ENCODE assay signal across 13 cellular contexts in the genomic region with DNA sequence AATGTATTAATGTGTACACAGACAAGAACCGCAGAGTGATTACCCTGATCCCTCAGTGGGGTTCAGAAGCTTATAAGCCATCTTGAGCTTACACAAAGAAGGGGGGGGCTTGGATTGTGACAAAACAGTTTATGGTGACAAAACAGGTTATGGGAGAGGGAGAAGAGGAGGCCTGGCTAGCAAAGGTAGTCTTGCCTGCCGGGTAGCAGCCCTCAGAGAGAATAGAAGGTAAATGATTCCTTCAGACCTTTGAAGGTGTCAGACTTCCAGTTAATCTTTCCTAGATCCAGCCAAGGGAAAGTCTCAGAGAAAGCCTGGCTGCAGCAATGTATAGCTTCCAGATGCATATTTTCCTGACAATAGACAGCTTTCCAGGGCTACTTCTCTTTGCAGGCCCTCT. TPM values are rescaled to one million over a fixed set of nuclear protein-coding genes. Genes with fewer than 3 reads are reported as not detected.
A peak's percentile ranks its signal among the peaks of the same experiment; 100 is the strongest.
DNase-seq lines count a peak whose midpoint lies in the region; ATAC-seq and TF ChIP-seq lines count a peak whose summit lies in the region.
"Had no signal": no experiment of that assay in that cellular context is flagged by ENCODE, and none has a peak within 500 bp of the region (broad histone marks: within the 10 kb centered on the region; RNA-seq: fewer than 3 reads in every experiment).

No MANE protein-coding gene starts in this region.

- no TSS peak for BruUV-seq in Caco-2 (replicated peaks; lab: Mats Ljungman, UMichigan)

- intact Hi-C loops in Caco-2 (cut with micrococcal nuclease; ENCODE audit: unreplicated experiment) (loop anchor here (1.0 to 2.0 kb wide), 2 partner anchors 44 to 71 kb away; partner anchors contain the start of gene RAPH1), gastrocnemius medialis (cut with DNase I; ENCODE audit: low total_unique reads) (no loop called here)

- no peak for DNase-seq in Caco-2
- DNase-seq in HT-29 (ENCODE audit: low spot score) = peak; percentile 69
- DNase-seq in gastrocnemius medialis = no peak
- DNase-seq in activated gamma-delta T cell treated with Interleukin-2 at 50 U/mL for 16 hours = no peak
- DNase-seq in ureter (ENCODE audit: low spot score) = no peak
- DNase-seq in activated gamma-delta T cell (lab: John Stamatoyannopoulos, UW) = no peak
- DNase-seq: CD8-positive, alpha-beta memory T cell; effector CD8-positive, alpha-beta T cell; heart left ventricle; T-helper 9 cell had no signal

- H3K4me1 ChIP-seq in Caco-2 (peaks cover 35% of the 10 kb centered on the region), esophagus (ENCODE audit: control insufficient read depth in 2 of 2, insufficient read depth in 2 of 2, low read length in 1 of 2) (peaks cover 0 to 3% of the 10 kb centered on the region in 2 donors), gastrocnemius medialis (peaks cover 19 to 31% of the 10 kb centered on the region in 2 donors)

- H3K4me3 Mint-ChIP-seq in Caco-2 (ENCODE audit: unreplicated experiment) = peak overlapping the region; percentile 4
- H3K4me3 Mint-ChIP-seq: CD8-positive, alpha-beta memory T cell; IgD-negative memory B cell had no signal

- H3K27me3 Mint-ChIP-seq in Caco-2 (ENCODE audit: insufficient read depth, unreplicated experiment) = no peaks in the 10 kb centered on the region

- TF ChIP-seq POLR2A in gastrocnemius medialis (IDR thresholded peaks at IDR 0.05) = no peak

- POLR2A ChIA-PET in Caco-2 (lab: Charles Lee) = no interaction called here

- H3K9me3 ChIP-seq in Caco-2 (no peaks in the 10 kb centered on the region), esophagus (ENCODE audit: control insufficient read depth in 2 of 2, insufficient read depth in 1 of 2, low read depth in 1 of 2, low read length in 1 of 2) (no peaks in the 10 kb centered on the region), gastrocnemius medialis (no peaks in the 10 kb centered on the region)
- H3K9me3 ChIP-seq: heart left ventricle had no signal

- WGBS in esophagus, 2 donors = 48 to 49% methylated on average over 2 of the region's 2 CpGs

- H3K36me3 Mint-ChIP-seq in Caco-2 (ENCODE audit: insufficient read depth, unreplicated experiment) = peaks cover 8% of the 10 kb centered on the region
- H3K36me3 Mint-ChIP-seq: CD8-positive, alpha-beta memory T cell; IgD-negative memory B cell had no signal

- TF ChIP-seq CTCF in Caco-2 (IDR thresholded peaks at IDR 0.05; ENCODE audit: insufficient read depth in 1 of 2, low read depth in 1 of 2, low read length in 1 of 2, severe bottlenecking in 1 of 2, unreplicated experiment in 1 of 2) = no peak
- no peak for TF ChIP-seq CTCF in gastrocnemius medialis (IDR thresholded peaks at IDR 0.05 in 4 of 5, conservative IDR thresholded peaks at IDR 0.05 in 1 of 5)

- peak overlapping the region; percentile 82 to 87 for H3K27ac ChIP-seq in esophagus (ENCODE audit: low read depth in 2 of 2, low read length in 1 of 2)
- H3K27ac ChIP-seq in gastrocnemius medialis = peak overlapping the region in 3 of 4 donors; percentile 60 to 67 (median 65)

- CTCF ChIA-PET in Caco-2 (lab: Charles Lee) = no interaction called here

- peak overlapping the region; percentile 88 for H3K27ac Mint-ChIP-seq in Caco-2 (ENCODE audit: unreplicated experiment)
- H3K27ac Mint-ChIP-seq: IgD-negative memory B cell had no signal

- in situ Hi-C loops in gastrocnemius medialis (cut with MboI; ENCODE audit: low sequenced_read_pairs in 4 of 4) = no loop called here

- no peaks in the 10 kb centered on the region for H3K36me3 ChIP-seq in Caco-2 (ENCODE audit: control insufficient read depth, insufficient read depth, low read length)
- no peaks in the 10 kb centered on the region for H3K36me3 ChIP-seq in esophagus (ENCODE audit: control insufficient read depth in 2 of 2, insufficient read depth in 2 of 2, low read length in 1 of 2)
- no peaks in the 10 kb centered on the region for H3K36me3 ChIP-seq in gastrocnemius medialis
- H3K36me3 ChIP-seq: heart left ventricle had no signal

- ATAC-seq in gastrocnemius medialis = no peak
- no peak for ATAC-seq in GM19452 (IDR thresholded peaks at IDR 0.05; ENCODE audit: unreplicated experiment)

- H3K4me1 Mint-ChIP-seq in Caco-2 (ENCODE audit: low read depth, unreplicated experiment) = peaks cover 22% of the 10 kb centered on the region
- H3K4me1 Mint-ChIP-seq: IgD-negative memory B cell had no signal

- no peak overlapping the region for H3K4me3 ChIP-seq in Caco-2 (ENCODE audit: low read depth, low read length)
- no peak overlapping the region for H3K4me3 ChIP-seq in esophagus (ENCODE audit: low read depth in 1 of 2, low read length in 2 of 2)
- no peak overlapping the region for H3K4me3 ChIP-seq in gastrocnemius medialis
- H3K4me3 ChIP-seq: heart left ventricle had no signal

- H3K9me3 Mint-ChIP-seq in Caco-2 (ENCODE audit: unreplicated experiment) = no peaks in the 10 kb centered on the region
- H3K9me3 Mint-ChIP-seq: CD8-positive, alpha-beta memory T cell had no signal

- no peaks in the 10 kb centered on the region for H3K27me3 ChIP-seq in Caco-2 (replicated peaks; ENCODE audit: control insufficient read depth, insufficient read depth, low read length)
- H3K27me3 ChIP-seq in esophagus (ENCODE audit: control insufficient read depth in 1 of 2, insufficient read depth in 2 of 2, low read length in 2 of 2) = no peaks in the 10 kb centered on the region
- H3K27me3 ChIP-seq in gastrocnemius medialis = no peaks in the 10 kb centered on the region
- H3K27me3 ChIP-seq: heart left ventricle had no signal

RNA-seq across cellular contexts. Expression of gene RAPH1, which starts 44.6 kb away (rescaled TPM):
- total RNA-seq in Caco-2 (2022) = 109 and 114 TPM in 2 replicates
- 6.8 and 7.1 TPM in 2 replicates for total RNA-seq in HT-29 (2014; rRNA removed; shearing (Covaris generic))
- 1 to 10 TPM; 3.8 to 5.0 TPM for polyA plus RNA-seq in esophagus
- 10 to 100 TPM; 17.6 to 29.7 (median 21.7) TPM for total RNA-seq in gastrocnemius medialis
- 71.6 TPM for total RNA-seq in ureter
- polyA plus RNA-seq: CD8-positive, alpha-beta memory T cell; IgD-negative memory B cell had no signal
